ENCODE assay signal across 8 cellular contexts in the genomic region with DNA sequence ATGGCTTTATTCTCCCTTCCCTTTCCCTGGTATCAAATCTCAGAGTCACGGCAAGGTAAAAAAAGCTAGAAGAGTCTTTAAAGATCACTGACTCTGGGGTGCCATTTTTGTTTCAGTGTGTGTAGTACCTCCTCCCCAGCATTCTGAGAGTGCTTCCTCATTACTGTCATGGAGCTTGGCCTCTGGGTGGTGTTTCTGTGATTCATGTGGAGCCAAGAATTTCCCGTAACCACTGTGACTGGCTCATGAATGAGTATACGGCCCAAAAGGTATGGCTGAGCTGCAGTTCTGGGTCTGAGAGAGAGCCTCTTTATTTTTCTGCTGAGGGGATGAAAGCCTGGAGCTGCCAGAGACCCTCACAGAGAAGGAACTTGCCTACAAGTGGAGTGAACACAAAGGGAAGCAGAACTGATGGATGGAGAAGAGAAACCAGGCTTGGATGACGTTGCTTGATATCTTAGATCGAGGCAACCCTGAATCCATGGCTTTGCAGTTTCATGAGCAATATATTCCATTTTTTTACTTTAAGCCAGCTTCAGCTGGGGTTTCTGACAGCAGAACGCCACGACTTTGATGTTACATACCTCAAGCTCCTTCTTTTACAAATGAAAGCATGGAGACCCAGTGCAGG.
A peak's percentile ranks its signal among the peaks of the same experiment; 100 is the strongest.
DNase-seq lines count a peak whose midpoint lies in the region; ATAC-seq and TF ChIP-seq lines count a peak whose summit lies in the region.

No MANE protein-coding gene starts in this region.

- ATAC-seq in HG03469 (IDR thresholded peaks at IDR 0.05; ENCODE audit: unreplicated experiment): peak; percentile 31

- intact Hi-C loops in colonic mucosa (cut with DNase I): loop anchor here (5.0 to 10.0 kb wide), 3 partner anchors 55 to 288 kb away; no protein-coding TSS in a partner anchor
- intact Hi-C loops in ascending aorta (cut with DNase I): no loop called here

- H3K4me3 Mint-ChIP-seq in activated naive CD8-positive, alpha-beta T cell: peak overlapping the region; percentile 70

- TF ChIP-seq CTCF in colonic mucosa (IDR thresholded peaks at IDR 0.05) (no peak), ascending aorta (IDR thresholded peaks at IDR 0.05) (no peak)

- H3K27me3 ChIP-seq in colonic mucosa (no peaks in the 10 kb centered on the region), ascending aorta (no peaks in the 10 kb centered on the region)

- no peaks in the 10 kb centered on the region for H3K9me3 ChIP-seq in colonic mucosa
- H3K9me3 ChIP-seq in ascending aorta: no peaks in the 10 kb centered on the region

- no peak overlapping the region for H3K4me3 ChIP-seq in colonic mucosa
- no peak overlapping the region for H3K4me3 ChIP-seq in ascending aorta

- H3K36me3 Mint-ChIP-seq in activated naive CD8-positive, alpha-beta T cell: no peaks in the 10 kb centered on the region

- H3K4me1 ChIP-seq in colonic mucosa: no peaks in the 10 kb centered on the region
- peaks cover 0 to 4% of the 10 kb centered on the region in 2 donors for H3K4me1 ChIP-seq in ascending aorta

- H3K27me3 Mint-ChIP-seq in activated naive CD8-positive, alpha-beta T cell: peaks cover 1% of the 10 kb centered on the region

- H3K27ac Mint-ChIP-seq in activated naive CD8-positive, alpha-beta T cell: peak overlapping the region; percentile 88

- DNase-seq in GM03348 (ENCODE audit: low spot score): peak; percentile 49
- peak; percentile 30 for DNase-seq in myocyte (ENCODE audit: low read depth)
- DNase-seq in colonic mucosa: no peak
- DNase-seq in NCI-H526 treated with DMSO at 0.1 percent for 48 hours (lab: John Stamatoyannopoulos, UW): no peak
- no peak for DNase-seq in ascending aorta (ENCODE audit: low spot score in 2 of 2)
- no peak for DNase-seq in NCI-H69 (lab: John Stamatoyannopoulos, UW)

- no peak overlapping the region for H3K9ac ChIP-seq in colonic mucosa (ENCODE audit: low read depth in 2 of 2, low read length in 2 of 2)

- H3K36me3 ChIP-seq in colonic mucosa (no peaks in the 10 kb centered on the region), ascending aorta (no peaks in the 10 kb centered on the region)

- no peak overlapping the region for H3K27ac ChIP-seq in colonic mucosa
- no peak overlapping the region for H3K27ac ChIP-seq in ascending aorta

- peaks cover 31% of the 10 kb centered on the region for H3K4me1 Mint-ChIP-seq in activated naive CD8-positive, alpha-beta T cell (ENCODE audit: low read depth)

- H3K9me3 Mint-ChIP-seq in activated naive CD8-positive, alpha-beta T cell (ENCODE audit: low read depth): no peaks in the 10 kb centered on the region

Comparison
In these comparisons a context has a peak if more than half of its experiments do, and no peak if none do; other contexts are left out.
1. DNase-seq: peak in GM03348 (single experiment) and myocyte (single experiment); none in colonic mucosa (single experiment), NCI-H526 treated with DMSO at 0.1 percent for 48 hours (single experiment), ascending aorta (0 of 2) and NCI-H69 (single experiment).